19 cellular contexts compared by ENCODE assay signal in genomic region chrX:28552322-28552721, GRCh38. TPM values are rescaled to one million over a fixed set of nuclear protein-coding genes. Genes with fewer than 3 reads are reported as not detected.
"Had no signal": no experiment of that assay in that cellular context is flagged by ENCODE, and none has a peak within 500 bp of the region (broad histone marks: within the 10 kb centered on the region; RNA-seq: fewer than 3 reads in every experiment).

No MANE protein-coding gene starts in this region.

- H3K4me1 ChIP-seq: breast epithelium, esophagus squamous epithelium, sigmoid colon had no signal

- H3K4me3 ChIP-seq: breast epithelium, esophagus squamous epithelium, sigmoid colon had no signal

- ATAC-seq: activated T-cell treated with anti-CD3 and anti-CD28 coated beads, Interleukin-2, amount 50 U/mL, for 72 hours had no signal

- H3K36me3 ChIP-seq: breast epithelium, esophagus squamous epithelium, sigmoid colon had no signal

- H3K9me3 ChIP-seq: esophagus squamous epithelium, sigmoid colon had no signal

- H3K27me3 ChIP-seq: esophagus squamous epithelium, sigmoid colon had no signal

- DNase-seq: activated CD4-positive, alpha-beta T cell treated with anti-CD3 and anti-CD28 coated beads for 1 hour; activated effector memory CD4-positive, alpha-beta T cell treated with anti-CD3 and anti-CD28 coated beads, Interleukin-2, amount 50 U/mL, for 16 hours; activated naive CD4-positive, alpha-beta T cell treated with anti-CD3 and anti-CD28 coated beads, Interleukin-2, amount 50 U/mL, for 16 hours; activated T-cell treated with anti-CD3 and anti-CD28 coated beads, Interleukin-2, amount 50 U/mL, for 72 hours; aorta; effector memory CD4-positive, alpha-beta T cell; esophagus squamous epithelium; foreskin melanocyte; glutamatergic neuron; hippocampal formation; midbrain; sigmoid colon; stimulated activated naive CD4-positive, alpha-beta T cell; T-helper 2 cell had no signal

- H3K27ac ChIP-seq: breast epithelium, esophagus squamous epithelium, sigmoid colon, VCaP had no signal

RNA-seq across cellular contexts. Expression of gene IL1RAPL1, which starts 34.9 kb away (rescaled TPM):
- total RNA-seq: activated CD8-positive, alpha-beta memory T cell treated with anti-CD3 and anti-CD28 coated beads for 36 hours; activated T-cell treated with anti-CD3 and anti-CD28 coated beads, Interleukin-2, amount 50 U/mL, for 72 hours; left lobe of liver; lung microvascular endothelial cell had no signal
- polyA plus RNA-seq: aorta had no signal
